ENCODE assay signal across 27 cellular contexts in genomic region chr16:58536278-58536677, GRCh38.
"Had no signal": no experiment of that assay in that cellular context is flagged by ENCODE, and none has a peak within 500 bp of the region (broad histone marks: within the 10 kb centered on the region; RNA-seq: fewer than 3 reads in every experiment).

No MANE protein-coding gene starts in this region.

- DNase-seq: activated CD4-positive, alpha-beta T cell treated with anti-CD3 and anti-CD28 coated beads for 1 hour; activated CD4-positive, alpha-beta T cell treated with anti-CD3 and anti-CD28 coated beads for 4 hours; activated CD4-positive, alpha-beta T cell treated with anti-CD3 and anti-CD28 coated beads, Interleukin-2, amount 50 U/mL, for 1 hour; activated CD4-positive, alpha-beta T cell treated with anti-CD3 and anti-CD28 coated beads, Interleukin-2, amount 50 U/mL, for 48 hours; activated CD4-positive, CD25-positive, alpha-beta regulatory T cell; activated CD8-positive, alpha-beta memory T cell treated with anti-CD3 and anti-CD28 coated beads for 24 hours; activated CD8-positive, alpha-beta T cell treated with anti-CD3 and anti-CD28 coated beads for 36 hours; activated effector memory CD4-positive, alpha-beta T cell treated with Interleukin-2 at 50 U/mL for 16 hours; activated gamma-delta T cell treated with Interleukin-2 at 50 U/mL for 16 hours; activated naive CD4-positive, alpha-beta T cell treated with anti-CD3 and anti-CD28 coated beads, Interleukin-2, amount 50 U/mL, for 16 hours; activated naive CD4-positive, alpha-beta T cell treated with Interleukin-2 at 50 U/mL for 16 hours; activated T-cell treated with anti-CD3 and anti-CD28 coated beads, Interleukin-2, amount 50 U/mL, for 4 hours; amniotic stem cell; anterior cingulate cortex; brain microvascular endothelial cell; dorsolateral prefrontal cortex; effector memory CD4-positive, alpha-beta T cell; endodermal cell; erythroblast; foreskin keratinocyte; gastrocnemius medialis; glutamatergic neuron; T-helper 1 cell; T-helper 17 cell; T1000 had no signal

- H3K9me3 ChIP-seq: esophagus muscularis mucosa, gastrocnemius medialis had no signal

- H3K4me3 ChIP-seq: coronary artery, dorsolateral prefrontal cortex, esophagus muscularis mucosa, gastrocnemius medialis had no signal

- H3K4me1 ChIP-seq: esophagus muscularis mucosa, foreskin keratinocyte, gastrocnemius medialis had no signal

- ATAC-seq: activated T-cell treated with anti-CD3 and anti-CD28 coated beads, Interleukin-2, amount 50 U/mL, for 4 hours; foreskin keratinocyte; gastrocnemius medialis; T-helper 17 cell had no signal

- H3K27me3 ChIP-seq: brain microvascular endothelial cell, dorsolateral prefrontal cortex, esophagus muscularis mucosa, foreskin keratinocyte, gastrocnemius medialis had no signal

- H3K27ac ChIP-seq: brain microvascular endothelial cell, coronary artery, dorsolateral prefrontal cortex, esophagus muscularis mucosa, foreskin keratinocyte had no signal
